7 cellular contexts compared by ENCODE assay signal in the genomic region with DNA sequence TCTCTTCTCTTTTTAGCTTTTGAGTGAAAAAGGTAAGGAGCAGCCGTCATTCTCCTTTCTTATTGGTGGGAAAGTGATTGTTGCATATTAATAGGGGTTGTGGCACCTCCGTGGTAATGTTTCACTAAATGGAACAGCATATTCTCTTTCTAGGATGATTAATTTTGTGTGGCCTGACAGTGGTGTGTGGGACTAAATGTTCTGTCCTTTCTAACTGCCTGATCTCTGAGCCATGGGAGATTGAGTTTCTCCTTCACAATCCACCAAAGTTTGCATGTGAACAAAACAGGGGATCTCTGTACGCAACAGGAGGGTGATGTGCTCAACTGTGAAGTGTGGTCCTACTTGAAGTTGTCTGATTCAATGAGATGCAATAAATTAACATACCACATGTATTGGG. TPM values are rescaled to one million over a fixed set of nuclear protein-coding genes. Genes with fewer than 3 reads are reported as not detected.
"Had no signal": no experiment of that assay in that cellular context is flagged by ENCODE, and none has a peak within 500 bp of the region (broad histone marks: within the 10 kb centered on the region; RNA-seq: fewer than 3 reads in every experiment).

No MANE protein-coding gene starts in this region.

- H3K4me2 ChIP-seq: KMS-11 had no signal

- ATAC-seq: HepG2 had no signal

- H3K9me3 Mint-ChIP-seq: H9 had no signal

- H3K4me3 Mint-ChIP-seq: H9, IgD-negative memory B cell had no signal

- DNase-seq: GM23248, H9, HCEC 1CT, KBM-7 had no signal

- H3K4me3 ChIP-seq: GM23248 had no signal

- H3K27ac Mint-ChIP-seq: H9, IgD-negative memory B cell had no signal

- H2AFZ ChIP-seq: GM23248 had no signal

- H3K9ac ChIP-seq: GM23248, KMS-11 had no signal

- H3K27ac ChIP-seq: GM23248, KMS-11 had no signal

- H3K27me3 Mint-ChIP-seq: IgD-negative memory B cell had no signal

RNA-seq across cellular contexts. Expression of a gene that starts 19.4 kb away (rescaled TPM):
- total RNA-seq: GM23248 had no signal
